Comparison of ENCODE assay signal across 14 cellular contexts in the genomic region with DNA sequence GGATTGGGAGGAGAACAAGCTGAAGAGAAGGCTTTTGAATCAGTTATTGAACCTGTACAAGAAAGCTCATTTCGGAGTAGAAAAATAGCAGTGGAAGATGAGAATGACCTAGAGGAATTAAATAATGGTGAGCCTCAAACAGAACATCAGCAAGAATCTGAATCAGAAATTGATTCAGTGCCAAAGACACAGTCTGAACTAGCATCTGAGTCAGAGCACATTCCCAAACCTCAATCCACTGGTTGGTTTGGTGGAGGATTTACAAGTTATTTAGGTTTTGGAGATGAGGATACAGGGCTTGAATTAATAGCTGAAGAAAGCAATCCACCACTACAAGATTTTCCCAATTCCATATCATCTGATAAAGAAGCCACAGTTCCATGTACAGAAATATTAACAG. TPM values are rescaled to one million over a fixed set of nuclear protein-coding genes. Genes with fewer than 3 reads are reported as not detected.
A peak's percentile ranks its signal among the peaks of the same experiment; 100 is the strongest.
DNase-seq lines count a peak whose midpoint lies in the region; TF ChIP-seq lines count a peak whose summit lies in the region.
"Had no signal": no experiment of that assay in that cellular context is flagged by ENCODE, and none has a peak within 500 bp of the region (broad histone marks: within the 10 kb centered on the region; RNA-seq: fewer than 3 reads in every experiment).

No MANE protein-coding gene starts in this region.

- H3K4me1 ChIP-seq in mesendoderm (ENCODE audit: control insufficient read depth, low read depth, low read length), result no peaks in the 10 kb centered on the region
- H3K4me1 ChIP-seq: right atrium auricular region had no signal

- H3K27me3 Mint-ChIP-seq in activated T-cell treated with anti-CD3 and anti-CD28 coated beads, Interleukin-2, amount 50 U/mL, for 24 hours, result peaks cover 3% of the 10 kb centered on the region
- no peaks in the 10 kb centered on the region for H3K27me3 Mint-ChIP-seq in Calu3 (ENCODE audit: unreplicated experiment)

- H3K9me3 Mint-ChIP-seq in activated T-cell treated with anti-CD3 and anti-CD28 coated beads, Interleukin-2, amount 50 U/mL, for 24 hours, result no peaks in the 10 kb centered on the region
- no peaks in the 10 kb centered on the region for H3K9me3 Mint-ChIP-seq in Calu3 (ENCODE audit: low read depth, unreplicated experiment)

- CTCF ChIA-PET in Calu3 (lab: Charles Lee), result no interaction called here

- H3K4me2 ChIP-seq in mesendoderm (ENCODE audit: low read length), result no peak overlapping the region

- H3K79me2 ChIP-seq in mesendoderm (ENCODE audit: control insufficient read depth, insufficient read depth, low read length), result no peaks in the 10 kb centered on the region

- intact Hi-C loops in Calu3 (cut with micrococcal nuclease; ENCODE audit: unreplicated experiment), result no loop called here

- no peak overlapping the region for H3K4ac ChIP-seq in mesendoderm (ENCODE audit: low read depth, low read length)

- BruUV-seq in Calu3 (replicated peaks; lab: Mats Ljungman, UMichigan), result no TSS peak

- H3K23ac ChIP-seq in mesendoderm (ENCODE audit: low read length), result no peak overlapping the region

- no peak overlapping the region for H2AK5ac ChIP-seq in mesendoderm (ENCODE audit: low read length)

- H3K27ac Mint-ChIP-seq in activated T-cell treated with anti-CD3 and anti-CD28 coated beads, Interleukin-2, amount 50 U/mL, for 24 hours, result no peak overlapping the region
- H3K27ac Mint-ChIP-seq in Calu3 (ENCODE audit: unreplicated experiment), result no peak overlapping the region

- no peaks in the 10 kb centered on the region for H3K79me1 ChIP-seq in mesendoderm (ENCODE audit: low read length)

- TF ChIP-seq CTCF in brain microvascular endothelial cell (IDR thresholded peaks at IDR 0.05; ENCODE audit: low read depth, low read length, missing control alignments) (no peak), Calu3 (IDR thresholded peaks at IDR 0.05; ENCODE audit: unreplicated experiment) (no peak)

- H3K4me3 ChIP-seq in brain microvascular endothelial cell (ENCODE audit: low read depth, low read length), result no peak overlapping the region
- no peak overlapping the region for H3K4me3 ChIP-seq in mesendoderm (ENCODE audit: low read length)
- H3K4me3 ChIP-seq: right atrium auricular region had no signal

- H3K36me3 ChIP-seq in brain microvascular endothelial cell (replicated peaks) (no peaks in the 10 kb centered on the region), mesendoderm (ENCODE audit: control insufficient read depth, insufficient read depth, low read length) (no peaks in the 10 kb centered on the region)
- H3K36me3 ChIP-seq: right atrium auricular region had no signal

- no peak overlapping the region for H2BK120ac ChIP-seq in mesendoderm (ENCODE audit: low read depth, low read length)

- H3K18ac ChIP-seq in mesendoderm (ENCODE audit: low read length), result no peak overlapping the region

- no peak overlapping the region for H3K9ac ChIP-seq in mesendoderm (ENCODE audit: low read length)

- DNase-seq in AG08396 (ENCODE audit: low spot score) (peak; percentile 68), HS-5 (ENCODE audit: low read depth) (peak; percentile 63), brain microvascular endothelial cell (peak; percentile 71), iris pigment epithelial cell (ENCODE audit: low read depth) (peak; percentile 91), mesendoderm (no peak), Calu3 (no peak), T-helper 1 cell (no peak)
- DNase-seq in activated T-cell treated with anti-CD3 and anti-CD28 coated beads, Interleukin-2, amount 50 U/mL, for 24 hours, result no peak
- DNase-seq: C1 segment of cervical spinal cord; foreskin melanocyte; NCI-H146; SHP77 treated with DMSO at 0.1 percent for 48 hours; stimulated activated naive CD8-positive, alpha-beta T cell treated with anti-CD3 and anti-CD28 coated beads, Interleukin-15, Interleukin-2, amounts not matched to agents 100 U/mL and 50 U/mL, for 24 hours had no signal

- H3K4me3 Mint-ChIP-seq in activated T-cell treated with anti-CD3 and anti-CD28 coated beads, Interleukin-2, amount 50 U/mL, for 24 hours, result no peak overlapping the region
- H3K4me3 Mint-ChIP-seq in Calu3 (ENCODE audit: low read depth, unreplicated experiment), result no peak overlapping the region

- in situ Hi-C loops in brain microvascular endothelial cell (cut with HindIII; ENCODE audit: low pct_ligation_motif_present, low sequenced_read_pairs), result no loop called here

- H4K8ac ChIP-seq in mesendoderm (ENCODE audit: low read depth, low read length), result no peak overlapping the region

- no peaks in the 10 kb centered on the region for H3K4me1 Mint-ChIP-seq in activated T-cell treated with anti-CD3 and anti-CD28 coated beads, Interleukin-2, amount 50 U/mL, for 24 hours (ENCODE audit: low read depth)
- peaks cover 12% of the 10 kb centered on the region for H3K4me1 Mint-ChIP-seq in Calu3 (ENCODE audit: low read depth, unreplicated experiment)

- no peak overlapping the region for H4K5ac ChIP-seq in mesendoderm (ENCODE audit: low read length)

- no CpG with 5 or more reads among the region's 1 CpG for WGBS in mesendoderm (ENCODE audit: extremely low coverage, insufficient coverage, low lambda C conversion rate)

- no peak overlapping the region for H2BK5ac ChIP-seq in mesendoderm (ENCODE audit: low read length)

- no peak overlapping the region for H2BK15ac ChIP-seq in mesendoderm (replicated peaks; ENCODE audit: low read depth)

- H3K56ac ChIP-seq in mesendoderm (ENCODE audit: low read length), result no peak overlapping the region

- H3K36me3 Mint-ChIP-seq in activated T-cell treated with anti-CD3 and anti-CD28 coated beads, Interleukin-2, amount 50 U/mL, for 24 hours (ENCODE audit: low read depth), result no peaks in the 10 kb centered on the region
- H3K36me3 Mint-ChIP-seq in Calu3 (ENCODE audit: insufficient read depth, unreplicated experiment), result no peaks in the 10 kb centered on the region

- H3K27ac ChIP-seq in brain microvascular endothelial cell (no peak overlapping the region), mesendoderm (ENCODE audit: low read depth, low read length) (no peak overlapping the region)
- H3K27ac ChIP-seq: right atrium auricular region had no signal

- H3K27me3 ChIP-seq in brain microvascular endothelial cell (replicated peaks), result no peaks in the 10 kb centered on the region
- no peaks in the 10 kb centered on the region for H3K27me3 ChIP-seq in mesendoderm (ENCODE audit: insufficient read depth, low read length, poor library complexity)
- H3K27me3 ChIP-seq: right atrium auricular region had no signal

RNA-seq across cellular contexts. Expression of a gene that starts 13.5 kb away (rescaled TPM):
- 12.0 TPM for polyA plus RNA-seq in mesendoderm (2013, experiment 1 of 2)
- polyA plus RNA-seq in mesendoderm (2013, experiment 2 of 2), result 11.9 TPM
- 49.1 and 52.8 TPM in 2 replicates for total RNA-seq in Calu3 (2022)

Comparison
In these comparisons a context has a peak if more than half of its experiments do, and no peak if none do; other contexts are left out.
1. DNase-seq: peak in AG08396 (single experiment), HS-5 (single experiment), brain microvascular endothelial cell (single experiment) and iris pigment epithelial cell (single experiment); none in mesendoderm (single experiment), activated T-cell treated with anti-CD3 and anti-CD28 coated beads, Interleukin-2, amount 50 U/mL, for 24 hours (single experiment), Calu3 (single experiment) and T-helper 1 cell (0 of 5).